8 cellular contexts compared by ENCODE assay signal in the genomic region with DNA sequence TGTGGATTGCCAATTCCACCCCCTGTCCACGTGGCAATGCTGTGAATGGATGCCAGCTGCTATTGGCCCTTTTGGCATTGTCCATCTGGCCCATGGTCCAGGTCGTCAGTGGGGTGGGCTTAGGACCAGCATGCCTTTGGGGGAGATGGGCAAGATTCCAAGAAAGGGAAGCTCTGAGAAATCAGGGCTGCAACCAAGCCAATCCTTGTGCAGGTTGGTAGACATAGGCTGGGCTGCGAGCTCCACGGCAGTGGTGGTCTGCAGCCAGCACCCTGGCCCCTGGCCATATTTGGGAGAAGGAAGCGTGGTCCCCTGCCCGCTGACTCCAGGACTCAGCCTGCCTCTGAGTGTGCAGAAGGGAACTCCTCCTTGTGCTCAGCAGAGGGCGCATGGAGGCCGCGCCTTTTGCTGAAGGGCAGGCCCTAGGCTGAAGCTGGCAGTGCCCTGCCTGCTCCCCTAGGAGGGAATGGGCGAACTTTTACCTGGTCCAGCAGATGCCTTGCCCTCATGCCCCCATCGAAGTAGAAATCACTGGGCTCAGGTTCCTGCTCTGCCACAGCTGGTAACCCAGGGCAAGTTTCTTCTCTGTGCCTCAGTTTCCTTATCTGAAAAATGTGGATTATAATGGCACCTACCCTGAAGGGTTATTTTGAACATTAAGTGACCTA. TPM values are rescaled to one million over a fixed set of nuclear protein-coding genes. Genes with fewer than 3 reads are reported as not detected.
A peak's percentile ranks its signal among the peaks of the same experiment; 100 is the strongest.
DNase-seq lines count a peak whose midpoint lies in the region; ATAC-seq and TF ChIP-seq lines count a peak whose summit lies in the region.

No MANE protein-coding gene starts in this region.

- H3K27me3 Mint-ChIP-seq in stimulated activated memory B cell treated with anti-CD40 and anti-IgM and Interleukin-4, amounts not matched to agents 10 μg/mL and 1 μg/mL and 100 μg/mL, for 72 hours: peaks cover 83% of the 10 kb centered on the region

- H3K4me3 ChIP-seq in AG10803 (ENCODE audit: low read length) (no peak overlapping the region), lung (no peak overlapping the region)

- no peak overlapping the region for H3K4me3 Mint-ChIP-seq in stimulated activated memory B cell treated with anti-CD40 and anti-IgM and Interleukin-4, amounts not matched to agents 10 μg/mL and 1 μg/mL and 100 μg/mL, for 72 hours

- ATAC-seq in GM18517 (IDR thresholded peaks at IDR 0.05; ENCODE audit: unreplicated experiment) (peak; percentile 67), HG03060 (IDR thresholded peaks at IDR 0.05; ENCODE audit: low read depth, unreplicated experiment) (peak; percentile 47), lung (ENCODE audit: insufficient read depth, low FRiP score) (peak; percentile 59)
- ATAC-seq in stimulated activated memory B cell treated with anti-CD40 and anti-IgM and Interleukin-4, amounts not matched to agents 10 μg/mL and 1 μg/mL and 100 μg/mL, for 72 hours: peak; percentile 81

- peaks cover 0 to 11% of the 10 kb centered on the region in 2 donors for H3K4me1 ChIP-seq in lung (ENCODE audit: control insufficient read depth in 2 of 2, insufficient read depth in 2 of 2, low read length in 2 of 2)

- H3K4me1 Mint-ChIP-seq in stimulated activated memory B cell treated with anti-CD40 and anti-IgM and Interleukin-4, amounts not matched to agents 10 μg/mL and 1 μg/mL and 100 μg/mL, for 72 hours: peaks cover 32% of the 10 kb centered on the region

- H3K9me3 ChIP-seq in lung (ENCODE audit: control insufficient read depth in 2 of 2, insufficient read depth in 1 of 2, low read length in 1 of 2): peaks cover 0 to 2% of the 10 kb centered on the region in 2 donors

- no peak overlapping the region for H3K27ac ChIP-seq in lung (ENCODE audit: low read depth in 1 of 2, low read length in 1 of 2)

- H3K36me3 Mint-ChIP-seq in stimulated activated memory B cell treated with anti-CD40 and anti-IgM and Interleukin-4, amounts not matched to agents 10 μg/mL and 1 μg/mL and 100 μg/mL, for 72 hours: no peaks in the 10 kb centered on the region

- H3K27ac Mint-ChIP-seq in stimulated activated memory B cell treated with anti-CD40 and anti-IgM and Interleukin-4, amounts not matched to agents 10 μg/mL and 1 μg/mL and 100 μg/mL, for 72 hours: no peak overlapping the region

- H3K9me3 Mint-ChIP-seq in stimulated activated memory B cell treated with anti-CD40 and anti-IgM and Interleukin-4, amounts not matched to agents 10 μg/mL and 1 μg/mL and 100 μg/mL, for 72 hours: no peaks in the 10 kb centered on the region

- H3K36me3 ChIP-seq in lung (ENCODE audit: control insufficient read depth in 2 of 2, insufficient read depth in 2 of 2, low read length in 2 of 2): peaks cover 0 to 16% of the 10 kb centered on the region in 2 donors

- DNase-seq in AG10803 (ENCODE audit: low read depth) (peak; percentile 77), NCI-H2196 treated with DMSO at 0.1 percent for 48 hours (lab: John Stamatoyannopoulos, UW; ENCODE audit: unreplicated experiment) (peak; percentile 18), dermis blood vessel endothelial cell (peak; percentile 88), lung (ENCODE audit: low spot score) (no peak)
- peak; percentile 31 for DNase-seq in activated CD4-positive, alpha-beta T cell treated with anti-CD3 and anti-CD28 coated beads for 1 hour

- no peaks in the 10 kb centered on the region for H3K27me3 ChIP-seq in lung (ENCODE audit: control insufficient read depth, insufficient read depth)

- 13 to 30% methylated on average over 11 of the region's 11 CpGs for WGBS in lung, 2 donors

- TF ChIP-seq CTCF in AG10803 (conservative IDR thresholded peaks at IDR 0.05; ENCODE audit: low read length) (peak; percentile 85), lung (IDR thresholded peaks at IDR 0.05; ENCODE audit: control extremely low read depth, extremely low read depth) (peak; percentile 55)

RNA-seq across cellular contexts. Expression of gene SPR, which starts 5.4 kb away (rescaled TPM):
- 51.7 and 52.4 TPM in 2 replicates for total RNA-seq in dermis blood vessel endothelial cell
- total RNA-seq in lung: 10 to 100 TPM; 11.1 to 38.0 TPM
- polyA plus RNA-seq in lung: 10 to 100 TPM; 31.6 to 32.2 TPM

RNA-seq across cellular contexts. Expression of gene EMX1, which starts 24.7 kb away (rescaled TPM):
- total RNA-seq in dermis blood vessel endothelial cell (not detected in 2 replicates), lung (under 1 TPM in 1 of 2 donors, not detected in 1; 0.12 TPM)
- polyA plus RNA-seq in lung: under 1 TPM in 1 of 2 donors, not detected in 1; 0.02 TPM
